Comparison of ENCODE assay signal across 2 cellular contexts in genomic region chr3:159781867-159782266, GRCh38.
TF ChIP-seq lines count a peak whose summit lies in the region.

No MANE protein-coding gene starts in this region.

TF ChIP-seq in Ishikawa, 13 proteins besides CTCF, POLR2A, EP300 and RAD21:
- TF ChIP-seq ZBTB7A (IDR thresholded peaks at IDR 0.05; ENCODE audit: low read depth) (no peak), REST (IDR thresholded peaks at IDR 0.05; ENCODE audit: low read depth) (peak; percentile 33; the same call in 1 of the 2 replicates)
TF ChIP-seq in Ishikawa: peak in this region for 1.

TF ChIP-seq in H1, 55 proteins besides CTCF, POLR2A, EP300 and RAD21:
- TF ChIP-seq FOSL1 (IDR thresholded peaks at IDR 0.05; ENCODE audit: insufficient read depth, low read depth, low read length) (no peak), CHD7 (IDR thresholded peaks at IDR 0.05; ENCODE audit: insufficient replicate concordance, low read length) (no peak), SRF (IDR thresholded peaks at IDR 0.05; ENCODE audit: low read depth, low read length) (no peak), SP4 (IDR thresholded peaks at IDR 0.05; ENCODE audit: low read length) (no peak), SP2 (IDR thresholded peaks at IDR 0.05; ENCODE audit: low read length) (no peak), CBX5 (IDR thresholded peaks at IDR 0.05; ENCODE audit: low read depth, low read length) (no peak), SP1 (IDR thresholded peaks at IDR 0.05; ENCODE audit: low read depth, low read length) (no peak), SAP30 (IDR thresholded peaks at IDR 0.05; ENCODE audit: insufficient read depth, insufficient replicate concordance, low read length) (no peak), SIRT6 (IDR thresholded peaks at IDR 0.05; ENCODE audit: low read length) (no peak), CEBPB (IDR thresholded peaks at IDR 0.05; ENCODE audit: low read depth, low read length) (no peak), KDM1A (IDR thresholded peaks at IDR 0.05; ENCODE audit: borderline replicate concordance, low read length) (no peak)
